In the genomic region with DNA sequence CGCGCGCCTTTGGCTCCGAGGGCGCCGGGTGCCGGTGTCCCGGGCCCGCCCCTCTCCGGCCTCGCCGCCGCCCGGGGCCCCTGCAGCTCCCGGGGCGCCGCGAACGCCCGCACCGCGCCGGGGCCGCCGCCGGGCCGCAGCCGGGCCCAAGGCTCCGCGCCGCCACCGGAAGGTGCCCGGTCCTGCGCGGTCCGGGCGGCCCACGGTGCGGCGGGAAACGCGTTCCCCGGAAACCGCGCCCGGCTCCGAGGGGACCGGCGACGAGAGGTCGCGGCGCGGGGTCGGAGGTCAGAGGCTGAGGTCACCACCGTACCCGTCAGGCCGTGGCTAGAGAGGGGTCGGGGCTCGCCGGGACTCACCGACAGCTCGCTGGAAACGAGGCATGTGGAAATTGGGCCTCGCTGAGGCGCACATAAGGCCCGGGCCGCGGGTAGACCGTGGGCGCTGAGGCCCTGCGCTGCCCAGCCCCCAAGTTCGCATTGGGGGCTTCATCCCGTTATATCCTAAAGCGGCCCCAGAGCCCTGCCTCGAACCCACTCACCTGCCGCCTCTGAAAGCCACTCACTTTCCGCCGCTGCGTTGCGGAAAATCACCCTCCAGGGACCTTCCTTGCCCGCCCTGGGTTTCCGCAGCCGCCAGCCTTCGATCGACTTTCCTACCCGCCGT, we compare ENCODE assay signal across 8 cellular contexts. TPM values are rescaled to one million over a fixed set of nuclear protein-coding genes. Genes with fewer than 3 reads are reported as not detected.
A peak's percentile ranks its signal among the peaks of the same experiment; 100 is the strongest.
DNase-seq lines count a peak whose midpoint lies in the region; ATAC-seq and TF ChIP-seq lines count a peak whose summit lies in the region.

A gene (minus strand): TSS at position 167 of the 666 bp plus-strand sequence. CDS start 745 bp downstream, outside the sequence.

- POLR2A ChIA-PET in HEK293T (lab: Yijun Ruan, JAX): interaction anchor here (0.6 to 6.8 kb wide), 11 partner anchors 11 to 36 kb away, joined by 3 to 46 read pairs (median 3); a partner anchor contains a TSS

- WGBS in esophagus, 2 donors: 10 to 18% methylated on average over 55 to 88 of the region's 88 CpGs

- no peaks in the 10 kb centered on the region for H3K9me3 ChIP-seq in esophagus (ENCODE audit: control insufficient read depth in 2 of 2, insufficient read depth in 1 of 2, low read depth in 1 of 2, low read length in 1 of 2)

- H3K4me3 ChIP-seq in GM08714 (ENCODE audit: low read length) (peak within 1 kb of the TSS; percentile 91), esophagus (ENCODE audit: low read depth in 1 of 2, low read length in 2 of 2) (peak within 1 kb of the TSS; percentile 76 to 86)

- no peaks in the 10 kb centered on the region for H3K27me3 ChIP-seq in esophagus (ENCODE audit: control insufficient read depth in 1 of 2, insufficient read depth in 2 of 2, low read length in 2 of 2)

- DNase-seq in HEK293T (ENCODE audit: extremely low spot score) (peak; percentile 86), NOMO-1 treated with DMSO at 0.1 percent for 48 hours (lab: John Stamatoyannopoulos, UW; ENCODE audit: unreplicated experiment) (peak; percentile 10), myocyte (ENCODE audit: low read depth) (peak; percentile 61)
- DNase-seq in activated T-cell treated with anti-CD3 and anti-CD28 coated beads, Interleukin-2, amount 50 U/mL, for 1 hour: peak; percentile 81
- DNase-seq in stimulated activated CD8-positive, alpha-beta memory T cell treated with anti-CD3 and anti-CD28 coated beads, Interleukin-7, amount 100 ng/mL, for 4 hours (ENCODE audit: low read depth in 2 of 2): peak; percentile 19 to 63

- H3K4me1 ChIP-seq in esophagus (ENCODE audit: control insufficient read depth in 2 of 2, insufficient read depth in 2 of 2, low read length in 1 of 2): peaks cover 3 to 13% of the 10 kb centered on the region in 2 donors

- H3K36me3 ChIP-seq in esophagus (ENCODE audit: control insufficient read depth in 2 of 2, insufficient read depth in 2 of 2, low read length in 1 of 2): peaks cover 3 to 28% of the 10 kb centered on the region in 2 donors

- no peak for ATAC-seq in HG03457 (IDR thresholded peaks at IDR 0.05; ENCODE audit: unreplicated experiment)

- H3K27ac ChIP-seq in esophagus (ENCODE audit: low read depth in 2 of 2, low read length in 1 of 2): peak within 1 kb of the TSS; percentile 79 to 92

- CTCF ChIA-PET in HEK293T (lab: Yijun Ruan, JAX): no interaction called here

TF ChIP-seq in HEK293T, 16 proteins besides CTCF, POLR2A, EP300 and RAD21:
- peak; percentile 68; the same call in 1 of the 2 replicates for TF ChIP-seq LEF1 (IDR thresholded peaks at IDR 0.05; ENCODE audit: borderline replicate concordance)
- TF ChIP-seq FOXM1 (IDR thresholded peaks at IDR 0.05; ENCODE audit: borderline replicate concordance): peak; percentile 89
- no peak for TF ChIP-seq SP1 (IDR thresholded peaks at IDR 0.05)
- TF ChIP-seq ARNT (IDR thresholded peaks at IDR 0.05): peak; percentile 88
- no peak for TF ChIP-seq FOXK2 (IDR thresholded peaks at IDR 0.05)
- peak; percentile 44; the same call in 1 of the 2 replicates for TF ChIP-seq L3MBTL2 (conservative IDR thresholded peaks at IDR 0.05)
- TF ChIP-seq BHLHE40 (IDR thresholded peaks at IDR 0.05; ENCODE audit: borderline replicate concordance): no peak
TF ChIP-seq in HEK293T: peak in this region for 4.

RNA-seq across cellular contexts. Expression of the gene that starts here (rescaled TPM):
- polyA plus RNA-seq in esophagus: 100 to 1,000 TPM; 118 to 182 TPM
- 97.1 and 109 TPM in 2 replicates for total RNA-seq in myocyte
- polyA plus RNA-seq in myocyte (2012): 65.8 TPM

Comparison
In these comparisons a context has a peak if more than half of its experiments do, and no peak if none do; other contexts are left out.
1. DNase-seq: peak in every context shown above with its lines; median percentile 86 in HEK293T; 81 in activated T-cell treated with anti-CD3 and anti-CD28 coated beads, Interleukin-2, amount 50 U/mL, for 1 hour; 61 in myocyte; 41 in stimulated activated CD8-positive, alpha-beta memory T cell treated with anti-CD3 and anti-CD28 coated beads, Interleukin-7, amount 100 ng/mL, for 4 hours; 10 in NOMO-1 treated with DMSO at 0.1 percent for 48 hours.